ENCODE assay signal across 31 cellular contexts in the genomic region with DNA sequence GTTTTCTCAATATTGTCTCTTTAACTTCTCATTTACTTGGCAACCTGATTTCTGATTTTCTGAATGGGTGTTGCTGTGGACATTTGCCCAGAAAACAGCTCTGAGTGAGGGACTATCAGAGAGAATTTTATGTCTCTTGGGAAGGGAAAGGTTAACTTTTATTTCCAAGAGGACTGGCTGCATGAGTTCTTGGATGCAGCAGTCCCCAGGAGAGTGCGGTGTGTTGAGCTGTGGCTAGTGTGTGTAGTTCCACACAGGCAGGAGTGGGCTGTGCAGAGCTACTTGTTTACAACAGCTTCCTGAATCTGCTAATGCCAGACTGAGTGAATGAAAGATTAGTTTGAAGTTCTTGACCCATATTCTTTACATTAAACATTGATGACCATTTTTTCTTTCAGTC. TPM values are rescaled to one million over a fixed set of nuclear protein-coding genes. Genes with fewer than 3 reads are reported as not detected.
DNase-seq lines count a peak whose midpoint lies in the region; ATAC-seq and TF ChIP-seq lines count a peak whose summit lies in the region.
"Had no signal": no experiment of that assay in that cellular context is flagged by ENCODE, and none has a peak within 500 bp of the region (broad histone marks: within the 10 kb centered on the region; RNA-seq: fewer than 3 reads in every experiment).

No MANE protein-coding gene starts in this region.

- H3K9ac ChIP-seq in Loucy (ENCODE audit: low read depth, low read length, poor library complexity, severe bottlenecking) (no peak overlapping the region), subcutaneous abdominal adipose tissue (ENCODE audit: low read length in 5 of 5) (no peak overlapping the region)
- H3K9ac ChIP-seq: GM23248 had no signal

- H3K4me3 ChIP-seq in Loucy (ENCODE audit: low read length, poor library complexity, severe bottlenecking) (no peak overlapping the region), right cardiac atrium (ENCODE audit: low read length) (no peak overlapping the region), subcutaneous abdominal adipose tissue (ENCODE audit: low read depth in 1 of 5, low read length in 5 of 5) (no peak overlapping the region)
- H3K4me3 ChIP-seq: GM23248, lung, prostate gland had no signal

- H3K27me3 ChIP-seq in Loucy (ENCODE audit: insufficient read depth, low read length, poor library complexity, severe bottlenecking) (no peaks in the 10 kb centered on the region), right cardiac atrium (ENCODE audit: control insufficient read depth, insufficient read depth) (no peaks in the 10 kb centered on the region), subcutaneous abdominal adipose tissue (ENCODE audit: control insufficient read depth in 5 of 5, insufficient read depth in 4 of 5, low read length in 5 of 5) (no peaks in the 10 kb centered on the region)

- H3K36me3 ChIP-seq in Loucy (ENCODE audit: insufficient read depth, low read length) (no peaks in the 10 kb centered on the region), subcutaneous abdominal adipose tissue (ENCODE audit: control insufficient read depth in 5 of 5, insufficient read depth in 5 of 5, low read length in 5 of 5) (no peaks in the 10 kb centered on the region)
- H3K36me3 ChIP-seq: prostate gland had no signal

- H4K20me1 ChIP-seq in Loucy (ENCODE audit: insufficient read depth, low read length, poor library complexity, severe bottlenecking) = no peaks in the 10 kb centered on the region

- ATAC-seq in right cardiac atrium = peak; percentile 75 to 92
- no peak for ATAC-seq in HG02798 (IDR thresholded peaks at IDR 0.05; ENCODE audit: poor library complexity, unreplicated experiment)
- ATAC-seq: activated naive CD4-positive, alpha-beta T cell treated with anti-CD3 and anti-CD28 coated beads, Interleukin-2, amount 50 U/mL, for 72 hours had no signal

- H3F3A ChIP-seq in Loucy (ENCODE audit: low read depth) = no peaks in the 10 kb centered on the region

- peaks cover 18% of the 10 kb centered on the region for H3K4me1 ChIP-seq in Loucy (ENCODE audit: insufficient read depth, low read length, poor library complexity, severe bottlenecking)
- H3K4me1 ChIP-seq in right cardiac atrium (ENCODE audit: control insufficient read depth, insufficient read depth, low read length) = peaks cover 10% of the 10 kb centered on the region
- peaks cover 7 to 30% (median 24%) of the 10 kb centered on the region in 5 donors for H3K4me1 ChIP-seq in subcutaneous abdominal adipose tissue (ENCODE audit: control insufficient read depth in 5 of 5, insufficient read depth in 5 of 5, low read length in 5 of 5)
- H3K4me1 ChIP-seq: prostate gland had no signal

- intact Hi-C loops in right cardiac atrium (cut with DNase I) = no loop called here

- TF ChIP-seq CTCF in Loucy (conservative IDR thresholded peaks at IDR 0.05; ENCODE audit: low read length) = no peak

- H2AFZ ChIP-seq in Loucy (ENCODE audit: low read length) = peak overlapping the region; percentile 18; the same call in 1 of the 2 replicates
- H2AFZ ChIP-seq: GM23248 had no signal

- H3K27ac ChIP-seq in right cardiac atrium (ENCODE audit: low read length) = no peak overlapping the region
- H3K27ac ChIP-seq in subcutaneous abdominal adipose tissue (ENCODE audit: low read depth, low read length) = peak overlapping the region; percentile 39
- H3K27ac ChIP-seq: C4-2B, GM23248, prostate gland had no signal

- no peaks in the 10 kb centered on the region for H3K79me2 ChIP-seq in Loucy (ENCODE audit: insufficient read depth, low read length)

- H3K4me2 ChIP-seq in Loucy (ENCODE audit: low read depth, low read length, poor library complexity, severe bottlenecking) = no peak overlapping the region

- DNase-seq in cerebellar cortex (ENCODE audit: low spot score) = peak; percentile 54
- DNase-seq in right cardiac atrium = peak; percentile 36 to 75 (median 57)
- DNase-seq in pons (ENCODE audit: low spot score) = no peak
- DNase-seq in amniotic stem cell (lab: John Stamatoyannopoulos, UW) = no peak
- DNase-seq: activated B cell treated with CpG ODN at 0.5 μM for 24 hours; activated CD4-positive, alpha-beta T cell treated with anti-CD3 and anti-CD28 coated beads, Interleukin-2, amount 50 U/mL, for 48 hours; activated CD8-positive, alpha-beta memory T cell treated with anti-CD3 and anti-CD28 coated beads, Interleukin-2, amount 50 U/mL, for 48 hours; Calu3; effector CD8-positive, alpha-beta T cell; EL; GM23248; NCI-H1105; NCI-H2029; NCI-H2227 treated with DMSO at 0.1 percent for 48 hours; NCI-H774; T1000 had no signal

- no peaks in the 10 kb centered on the region for H3K9me2 ChIP-seq in Loucy (replicated peaks; ENCODE audit: low read depth, low read length)

- no peaks in the 10 kb centered on the region for H3K9me3 ChIP-seq in Loucy (ENCODE audit: insufficient read depth, low read depth, low read length)
- H3K9me3 ChIP-seq in right cardiac atrium (ENCODE audit: control insufficient read depth, low read length) = no peaks in the 10 kb centered on the region
- no peaks in the 10 kb centered on the region for H3K9me3 ChIP-seq in subcutaneous abdominal adipose tissue (ENCODE audit: control insufficient read depth in 5 of 5, low read length in 5 of 5)
- H3K9me3 ChIP-seq: prostate gland had no signal

- 13% methylated on average over 1 of the region's 1 CpG for WGBS in right cardiac atrium

RNA-seq across cellular contexts. Expression of a gene that starts 40.9 kb away (rescaled TPM):
- total RNA-seq in right cardiac atrium = under 1 TPM in 1 of 4 donors, not detected in 3; 0.09 TPM
- not detected for polyA plus RNA-seq in right cardiac atrium
- total RNA-seq: activated B cell treated with CpG ODN at 0.5 μM for 24 hours; activated naive CD4-positive, alpha-beta T cell treated with anti-CD3 and anti-CD28 coated beads, Interleukin-2, amount 50 U/mL, for 72 hours; activated T-helper 2 cell treated with anti-CD3 and anti-CD28 coated beads, Interferon-gamma antibody, Interleukin-2, Interleukin-4, amounts not matched to agents 10 μg/mL and 5 μg/mL and 100 μg/mL, durations not matched to agents 14 hours and 24 hours and 36 hours; astrocyte; Calu3; cerebellum; GM23248; OCI-LY7; skeletal muscle tissue had no signal
- polyA plus RNA-seq: esophagus, GM23248, IgD-negative memory B cell, keratinocyte had no signal

RNA-seq across cellular contexts. Expression of a gene that starts 58.5 kb away (rescaled TPM):
- 10 to 100 TPM; 36.5 to 74.7 (median 52.4) TPM for total RNA-seq in right cardiac atrium
- polyA plus RNA-seq in right cardiac atrium = 41.1 TPM

Comparison
In these comparisons a context has a peak if more than half of its experiments do, and no peak if none do; other contexts are left out.
1. DNase-seq: peak in cerebellar cortex (single experiment) and right cardiac atrium (3 of 3); none in pons (single experiment) and amniotic stem cell (single experiment).